In the genomic region with DNA sequence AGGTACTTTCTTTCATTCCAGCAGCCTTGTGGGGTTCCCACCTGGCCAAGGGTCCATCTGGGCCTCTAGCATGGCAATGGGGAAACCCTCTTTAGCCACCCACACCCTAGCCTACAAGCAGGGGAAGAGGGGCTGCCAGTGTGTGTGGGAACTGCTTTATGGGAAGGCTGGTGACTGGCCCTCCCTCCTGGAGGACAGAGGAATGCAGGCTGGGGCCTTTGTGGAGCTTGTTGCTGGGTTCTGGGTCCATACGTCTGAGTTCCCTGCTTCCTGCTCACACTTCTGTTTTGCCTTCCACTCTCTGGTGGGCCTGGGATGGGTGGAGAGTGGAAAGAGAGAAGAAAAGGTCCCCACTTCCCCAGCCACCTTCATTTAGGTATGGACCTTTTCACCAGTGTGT, we compare ENCODE assay signal across 2 cellular contexts.
A peak's percentile ranks its signal among the peaks of the same experiment; 100 is the strongest.
TF ChIP-seq lines count a peak whose summit lies in the region.

No MANE protein-coding gene starts in this region.

TF ChIP-seq in HepG2, 621 proteins besides CTCF, POLR2A, EP300 and RAD21:
- no peak for TF ChIP-seq ZNF747 (CRISPR knock-in tag; IDR thresholded peaks at IDR 0.05; ENCODE audit: borderline replicate concordance)
- TF ChIP-seq ZBTB7A (CRISPR knock-in tag; IDR thresholded peaks at IDR 0.05), result no peak
- TF ChIP-seq SP1 (IDR thresholded peaks at IDR 0.05), result no peak
- no peak for TF ChIP-seq SP1 (CRISPR knock-in tag; IDR thresholded peaks at IDR 0.05)
- no peak for TF ChIP-seq ZFP82 (CRISPR knock-in tag; IDR thresholded peaks at IDR 0.05; ENCODE audit: borderline replicate concordance)
- TF ChIP-seq, protein P1, sequence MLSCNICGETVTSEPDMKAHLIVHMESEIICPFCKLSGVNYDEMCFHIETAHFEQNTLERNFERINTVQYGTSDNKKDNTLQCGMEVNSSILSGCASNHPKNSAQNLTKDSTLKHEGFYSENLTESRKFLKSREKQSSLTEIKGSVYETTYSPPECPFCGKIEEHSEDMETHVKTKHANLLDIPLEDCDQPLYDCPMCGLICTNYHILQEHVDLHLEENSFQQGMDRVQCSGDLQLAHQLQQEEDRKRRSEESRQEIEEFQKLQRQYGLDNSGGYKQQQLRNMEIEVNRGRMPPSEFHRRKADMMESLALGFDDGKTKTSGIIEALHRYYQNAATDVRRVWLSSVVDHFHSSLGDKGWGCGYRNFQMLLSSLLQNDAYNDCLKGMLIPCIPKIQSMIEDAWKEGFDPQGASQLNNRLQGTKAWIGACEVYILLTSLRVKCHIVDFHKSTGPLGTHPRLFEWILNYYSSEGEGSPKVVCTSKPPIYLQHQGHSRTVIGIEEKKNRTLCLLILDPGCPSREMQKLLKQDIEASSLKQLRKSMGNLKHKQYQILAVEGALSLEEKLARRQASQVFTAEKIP (CRISPR knock-in tag; IDR thresholded peaks at IDR 0.05; ENCODE audit: borderline replicate concordance), result no peak
- TF ChIP-seq, protein P2, sequence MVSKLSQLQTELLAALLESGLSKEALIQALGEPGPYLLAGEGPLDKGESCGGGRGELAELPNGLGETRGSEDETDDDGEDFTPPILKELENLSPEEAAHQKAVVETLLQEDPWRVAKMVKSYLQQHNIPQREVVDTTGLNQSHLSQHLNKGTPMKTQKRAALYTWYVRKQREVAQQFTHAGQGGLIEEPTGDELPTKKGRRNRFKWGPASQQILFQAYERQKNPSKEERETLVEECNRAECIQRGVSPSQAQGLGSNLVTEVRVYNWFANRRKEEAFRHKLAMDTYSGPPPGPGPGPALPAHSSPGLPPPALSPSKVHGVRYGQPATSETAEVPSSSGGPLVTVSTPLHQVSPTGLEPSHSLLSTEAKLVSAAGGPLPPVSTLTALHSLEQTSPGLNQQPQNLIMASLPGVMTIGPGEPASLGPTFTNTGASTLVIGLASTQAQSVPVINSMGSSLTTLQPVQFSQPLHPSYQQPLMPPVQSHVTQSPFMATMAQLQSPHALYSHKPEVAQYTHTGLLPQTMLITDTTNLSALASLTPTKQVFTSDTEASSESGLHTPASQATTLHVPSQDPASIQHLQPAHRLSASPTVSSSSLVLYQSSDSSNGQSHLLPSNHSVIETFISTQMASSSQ (IDR thresholded peaks at IDR 0.05; ENCODE audit: low read depth), result no peak
- TF ChIP-seq, protein P2 (CRISPR knock-in tag; IDR thresholded peaks at IDR 0.05; ENCODE audit: borderline replicate concordance), result no peak
- no peak for TF ChIP-seq RBFOX2 (IDR thresholded peaks at IDR 0.05; ENCODE audit: low read depth, low read length)
- TF ChIP-seq HIVEP1 (CRISPR knock-in tag; IDR thresholded peaks at IDR 0.05), result no peak

TF ChIP-seq in HEK293, 187 proteins besides CTCF, POLR2A, EP300 and RAD21:
- TF ChIP-seq ZFHX2 (tag by site-specific recombination; conservative IDR thresholded peaks at IDR 0.05) (0 out of 2 replicates have a peak, but pooled peaks have one; percentile 16), ZFP69B (tag by site-specific recombination; IDR thresholded peaks at IDR 0.05) (no peak)
